In genomic region chr20:1373036-1373435, GRCh38 we compare ENCODE assay signal across 20 cellular contexts. TPM values are rescaled to one million over a fixed set of nuclear protein-coding genes. Genes with fewer than 3 reads are reported as not detected.
DNase-seq lines count a peak whose midpoint lies in the region; ATAC-seq and TF ChIP-seq lines count a peak whose summit lies in the region.
"Had no signal": no experiment of that assay in that cellular context is flagged by ENCODE, and none has a peak within 500 bp of the region (broad histone marks: within the 10 kb centered on the region; RNA-seq: fewer than 3 reads in every experiment).

No MANE protein-coding gene starts in this region.

- H3K27me3 ChIP-seq in gastroesophageal sphincter, result no peaks in the 10 kb centered on the region

- peaks cover 96% of the 10 kb centered on the region for H3K36me3 Mint-ChIP-seq in activated T-cell treated with anti-CD3 and anti-CD28 coated beads, Interleukin-2, amount 50 U/mL, for 24 hours (ENCODE audit: low read depth)
- H3K36me3 Mint-ChIP-seq in activated T-helper 17 cell treated with anti-CD3 and anti-CD28 coated beads, Interleukin-2, amount 50 U/mL, for 72 hours (ENCODE audit: low read depth), result peaks cover 100% of the 10 kb centered on the region
- peaks cover 100% of the 10 kb centered on the region for H3K36me3 Mint-ChIP-seq in stimulated activated effector memory CD8-positive, alpha-beta T cell treated with anti-CD3 and anti-CD28 coated beads, Interleukin-12 subunit alpha, Interleukin-12 subunit beta, amount 100 ng/mL, for 72 hours
- peaks cover 57% of the 10 kb centered on the region for H3K36me3 Mint-ChIP-seq in activated CD8-positive, alpha-beta memory T cell treated with anti-CD3 and anti-CD28 coated beads, Interleukin-2, amount 10 ng/mL, durations not matched to agents 7 days and 5 days

- peaks cover 10 to 88% (median 38%) of the 10 kb centered on the region in 3 donors for H3K4me1 ChIP-seq in gastroesophageal sphincter

- peaks cover 0 to 48% of the 10 kb centered on the region in 2 donors for H3K36me3 ChIP-seq in gastroesophageal sphincter

- no peaks in the 10 kb centered on the region for H3K27me3 Mint-ChIP-seq in activated T-cell treated with anti-CD3 and anti-CD28 coated beads, Interleukin-2, amount 50 U/mL, for 24 hours
- no peaks in the 10 kb centered on the region for H3K27me3 Mint-ChIP-seq in activated T-helper 17 cell treated with anti-CD3 and anti-CD28 coated beads, Interleukin-2, amount 50 U/mL, for 72 hours
- H3K27me3 Mint-ChIP-seq in activated CD8-positive, alpha-beta memory T cell treated with anti-CD3 and anti-CD28 coated beads, Interleukin-2, amount 10 ng/mL, durations not matched to agents 7 days and 5 days, result no peaks in the 10 kb centered on the region
- H3K27me3 Mint-ChIP-seq: B cell; central memory CD8-positive, alpha-beta T cell; T-cell had no signal

- no peak for TF ChIP-seq POLR2A in gastroesophageal sphincter (IDR thresholded peaks at IDR 0.05)

- H3K9me3 ChIP-seq in gastroesophageal sphincter, result no peaks in the 10 kb centered on the region

- TF ChIP-seq CTCF in gastroesophageal sphincter (IDR thresholded peaks at IDR 0.05) (no peak), GM20000 (IDR thresholded peaks at IDR 0.05; ENCODE audit: extremely low read depth, missing control alignments) (no peak)

- WGBS in gastroesophageal sphincter (ENCODE audit: low coverage in 1 of 2), 2 donors, result 70 to 74% methylated on average over 3 of the region's 3 CpGs

- no peaks in the 10 kb centered on the region for H3K9me3 Mint-ChIP-seq in activated T-cell treated with anti-CD3 and anti-CD28 coated beads, Interleukin-2, amount 50 U/mL, for 24 hours
- no peaks in the 10 kb centered on the region for H3K9me3 Mint-ChIP-seq in activated T-helper 17 cell treated with anti-CD3 and anti-CD28 coated beads, Interleukin-2, amount 50 U/mL, for 72 hours
- no peaks in the 10 kb centered on the region for H3K9me3 Mint-ChIP-seq in stimulated activated effector memory CD8-positive, alpha-beta T cell treated with anti-CD3 and anti-CD28 coated beads, Interleukin-12 subunit alpha, Interleukin-12 subunit beta, amount 100 ng/mL, for 72 hours
- H3K9me3 Mint-ChIP-seq in activated CD8-positive, alpha-beta memory T cell treated with anti-CD3 and anti-CD28 coated beads, Interleukin-2, amount 10 ng/mL, durations not matched to agents 7 days and 5 days (ENCODE audit: low read depth), result no peaks in the 10 kb centered on the region
- H3K9me3 Mint-ChIP-seq: activated T-cell treated with anti-CD3 and anti-CD28 coated beads, Interleukin-2, amount 50 U/mL, for 72 hours; central memory CD8-positive, alpha-beta T cell; T-cell had no signal

- DNase-seq in activated T-cell treated with anti-CD3 and anti-CD28 coated beads, Interleukin-2, amount 50 U/mL, for 24 hours, result no peak
- DNase-seq in activated T-cell treated with anti-CD3 and anti-CD28 coated beads for 4 hours (no peak), NCI-H748 (lab: John Stamatoyannopoulos, UW; ENCODE audit: unreplicated experiment) (no peak), GM20000 (ENCODE audit: low spot score) (no peak)
- DNase-seq in stimulated activated effector memory CD8-positive, alpha-beta T cell treated with anti-CD3 and anti-CD28 coated beads, Interleukin-12 subunit alpha, Interleukin-12 subunit beta, amount 100 ng/mL, for 72 hours (ENCODE audit: low spot score in 2 of 2), result no peak
- no peak for DNase-seq in activated CD8-positive, alpha-beta memory T cell treated with anti-CD3 and anti-CD28 coated beads, Interleukin-2, amount 10 ng/mL, durations not matched to agents 7 days and 5 days
- DNase-seq: activated CD8-positive, alpha-beta memory T cell treated with anti-CD3 and anti-CD28 coated beads for 24 hours; activated naive CD4-positive, alpha-beta T cell treated with anti-CD3 and anti-CD28 coated beads, Interleukin-2, amount 50 U/mL, for 16 hours; activated T-cell treated with anti-CD3 and anti-CD28 coated beads, Interleukin-2, amount 50 U/mL, for 72 hours; COR-L47; DMS79; SIG-M5; T-cell had no signal

- ATAC-seq in activated T-helper 17 cell treated with anti-CD3 and anti-CD28 coated beads, Interleukin-2, amount 50 U/mL, for 72 hours (replicated peaks), result no peak
- ATAC-seq in gastroesophageal sphincter, result no peak
- no peak for ATAC-seq in stimulated activated effector memory CD8-positive, alpha-beta T cell treated with anti-CD3 and anti-CD28 coated beads, Interleukin-12 subunit alpha, Interleukin-12 subunit beta, amount 100 ng/mL, for 72 hours
- ATAC-seq in activated CD8-positive, alpha-beta memory T cell treated with anti-CD3 and anti-CD28 coated beads, Interleukin-2, amount 10 ng/mL, durations not matched to agents 7 days and 5 days, result no peak
- ATAC-seq: activated CD4-positive, CD25-positive, alpha-beta regulatory T cell treated with anti-CD3 and anti-CD28 coated beads, Interleukin-2, amount 50 U/mL, for 24 hours; activated T-cell treated with anti-CD3 and anti-CD28 coated beads, Interleukin-2, amount 50 U/mL, for 72 hours; left lobe of liver; Panc1; T-cell had no signal

- no peak overlapping the region for H3K4me3 Mint-ChIP-seq in activated T-cell treated with anti-CD3 and anti-CD28 coated beads, Interleukin-2, amount 50 U/mL, for 24 hours
- H3K4me3 Mint-ChIP-seq in activated T-helper 17 cell treated with anti-CD3 and anti-CD28 coated beads, Interleukin-2, amount 50 U/mL, for 72 hours, result no peak overlapping the region
- H3K4me3 Mint-ChIP-seq in stimulated activated effector memory CD8-positive, alpha-beta T cell treated with anti-CD3 and anti-CD28 coated beads, Interleukin-12 subunit alpha, Interleukin-12 subunit beta, amount 100 ng/mL, for 72 hours, result no peak overlapping the region
- no peak overlapping the region for H3K4me3 Mint-ChIP-seq in activated CD8-positive, alpha-beta memory T cell treated with anti-CD3 and anti-CD28 coated beads, Interleukin-2, amount 10 ng/mL, durations not matched to agents 7 days and 5 days
- H3K4me3 Mint-ChIP-seq: activated T-cell treated with anti-CD3 and anti-CD28 coated beads, Interleukin-2, amount 50 U/mL, for 72 hours; B cell; central memory CD8-positive, alpha-beta T cell; T-cell had no signal

- H3K27ac ChIP-seq in gastroesophageal sphincter, result peak overlapping the region in 3 of 4 donors; percentile 50 to 59 (median 57)

- CTCF ChIA-PET in activated CD8-positive, alpha-beta memory T cell treated with anti-CD3 and anti-CD28 coated beads, Interleukin-2, amount 10 ng/mL, durations not matched to agents 7 days and 5 days (lab: Charles Lee), result interaction anchor here (1.5 kb wide), 1 partner anchor 15 kb away, joined by 4 read pairs; no protein-coding TSS in a partner anchor

- H3K27ac Mint-ChIP-seq in activated T-cell treated with anti-CD3 and anti-CD28 coated beads, Interleukin-2, amount 50 U/mL, for 24 hours, result peak overlapping the region; percentile 2
- peak overlapping the region; percentile 30 for H3K27ac Mint-ChIP-seq in activated T-helper 17 cell treated with anti-CD3 and anti-CD28 coated beads, Interleukin-2, amount 50 U/mL, for 72 hours
- H3K27ac Mint-ChIP-seq in stimulated activated effector memory CD8-positive, alpha-beta T cell treated with anti-CD3 and anti-CD28 coated beads, Interleukin-12 subunit alpha, Interleukin-12 subunit beta, amount 100 ng/mL, for 72 hours, result peak overlapping the region; percentile 70
- H3K27ac Mint-ChIP-seq in activated CD8-positive, alpha-beta memory T cell treated with anti-CD3 and anti-CD28 coated beads, Interleukin-2, amount 10 ng/mL, durations not matched to agents 7 days and 5 days, result no peak overlapping the region

- H3K4me3 ChIP-seq in gastroesophageal sphincter, result no peak overlapping the region

- peaks cover 62% of the 10 kb centered on the region for H3K4me1 Mint-ChIP-seq in activated T-cell treated with anti-CD3 and anti-CD28 coated beads, Interleukin-2, amount 50 U/mL, for 24 hours (ENCODE audit: low read depth)
- peaks cover 30% of the 10 kb centered on the region for H3K4me1 Mint-ChIP-seq in activated T-helper 17 cell treated with anti-CD3 and anti-CD28 coated beads, Interleukin-2, amount 50 U/mL, for 72 hours
- H3K4me1 Mint-ChIP-seq in stimulated activated effector memory CD8-positive, alpha-beta T cell treated with anti-CD3 and anti-CD28 coated beads, Interleukin-12 subunit alpha, Interleukin-12 subunit beta, amount 100 ng/mL, for 72 hours, result peaks cover 34% of the 10 kb centered on the region
- H3K4me1 Mint-ChIP-seq in activated CD8-positive, alpha-beta memory T cell treated with anti-CD3 and anti-CD28 coated beads, Interleukin-2, amount 10 ng/mL, durations not matched to agents 7 days and 5 days, result peaks cover 67% of the 10 kb centered on the region

- no peak for TF ChIP-seq EP300 in gastroesophageal sphincter (IDR thresholded peaks at IDR 0.05)

RNA-seq across cellular contexts. Expression of gene FKBP1A, which starts 19.8 kb away (rescaled TPM):
- total RNA-seq in activated T-helper 17 cell treated with anti-CD3 and anti-CD28 coated beads, Interleukin-2, amount 50 U/mL, for 72 hours, result 100 to 1,000 TPM; 178 to 294 TPM
- 100 to 1,000 TPM in 1 of 4 donors, 10 to 100 TPM in 3; 78.6 to 116 (median 86.8) TPM for total RNA-seq in gastroesophageal sphincter
- 100 to 1,000 TPM; 247 to 273 TPM for total RNA-seq in activated CD8-positive, alpha-beta memory T cell treated with anti-CD3 and anti-CD28 coated beads, Interleukin-2, amount 10 ng/mL, durations not matched to agents 7 days and 5 days

RNA-seq across cellular contexts. Expression of gene SDCBP2, which starts 44.1 kb away (rescaled TPM):
- total RNA-seq in activated T-helper 17 cell treated with anti-CD3 and anti-CD28 coated beads, Interleukin-2, amount 50 U/mL, for 72 hours, result 10 to 100 TPM in 1 of 2 donors, 1 to 10 TPM in 1; 1.8 to 14.3 TPM
- 10 to 100 TPM in 1 of 4 donors, 1 to 10 TPM in 3; 1.6 to 17.5 (median 3.5) TPM for total RNA-seq in gastroesophageal sphincter
- 1 to 10 TPM; 2.1 to 4.3 TPM for total RNA-seq in activated CD8-positive, alpha-beta memory T cell treated with anti-CD3 and anti-CD28 coated beads, Interleukin-2, amount 10 ng/mL, durations not matched to agents 7 days and 5 days
